15 cellular contexts compared by ENCODE assay signal in the genomic region with DNA sequence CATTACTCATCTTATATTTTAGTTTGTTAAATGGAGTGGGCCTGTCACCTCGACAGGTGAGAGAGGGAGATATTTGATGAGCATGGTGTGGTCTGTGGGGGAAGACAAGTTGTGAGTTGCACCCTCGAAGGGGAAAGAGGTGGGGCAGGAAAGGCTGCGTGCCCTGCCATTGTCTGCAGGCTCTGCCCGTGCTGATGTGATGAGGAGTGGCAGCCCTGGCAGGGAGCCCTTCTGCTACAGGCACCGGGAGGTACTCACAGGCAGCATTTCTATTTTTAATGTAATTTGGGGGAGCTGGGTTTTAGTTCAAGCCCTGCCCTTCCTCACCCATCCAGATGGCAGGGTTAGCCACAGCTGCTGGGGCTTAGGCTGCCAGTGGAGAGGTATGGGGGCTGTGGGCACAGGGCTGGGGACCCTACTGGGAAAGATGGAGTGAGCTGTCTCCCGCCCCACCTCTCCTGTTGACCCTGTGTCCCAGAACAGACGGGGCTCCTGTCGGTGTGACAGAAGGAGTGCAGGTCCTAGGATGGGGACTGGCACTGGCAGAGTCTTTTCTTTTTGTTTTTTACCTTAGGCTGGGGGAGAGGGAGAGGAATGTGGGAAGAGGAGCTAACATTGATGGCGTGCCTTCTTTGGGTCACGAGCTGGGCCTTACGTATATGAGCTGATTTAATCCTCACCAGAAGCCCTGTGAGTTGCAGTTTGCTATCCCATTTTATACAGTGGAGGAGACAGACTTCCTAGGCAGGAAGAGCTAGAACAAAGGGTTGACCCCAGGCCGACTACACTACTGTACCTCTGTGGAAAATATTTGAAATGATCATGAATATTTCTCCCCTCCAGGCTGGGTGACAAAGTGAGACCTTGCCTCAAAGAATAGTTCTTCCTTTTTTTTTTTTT. TPM values are rescaled to one million over a fixed set of nuclear protein-coding genes. Genes with fewer than 3 reads are reported as not detected.
A peak's percentile ranks its signal among the peaks of the same experiment; 100 is the strongest.
DNase-seq lines count a peak whose midpoint lies in the region; ATAC-seq and TF ChIP-seq lines count a peak whose summit lies in the region.
"Had no signal": no experiment of that assay in that cellular context is flagged by ENCODE, and none has a peak within 500 bp of the region (broad histone marks: within the 10 kb centered on the region; RNA-seq: fewer than 3 reads in every experiment).

No MANE protein-coding gene starts in this region.

- CTCF ChIA-PET in activated CD8-positive, alpha-beta memory T cell treated with anti-CD3 and anti-CD28 coated beads, Interleukin-2, amount 10 ng/mL, durations not matched to agents 7 days and 5 days (lab: Charles Lee), result no interaction called here

- no peaks in the 10 kb centered on the region for H3K27me3 ChIP-seq in psoas muscle (ENCODE audit: insufficient read depth in 3 of 3, low read length in 2 of 3)
- no peaks in the 10 kb centered on the region for H3K27me3 ChIP-seq in colonic mucosa
- H3K27me3 ChIP-seq: hepatocyte had no signal

- no peaks in the 10 kb centered on the region for H3K27me3 Mint-ChIP-seq in brain
- no peaks in the 10 kb centered on the region for H3K27me3 Mint-ChIP-seq in activated CD8-positive, alpha-beta memory T cell treated with anti-CD3 and anti-CD28 coated beads, Interleukin-2, amount 10 ng/mL, durations not matched to agents 7 days and 5 days

- H3K4me3 Mint-ChIP-seq in brain, result no peak overlapping the region
- H3K4me3 Mint-ChIP-seq in activated CD8-positive, alpha-beta memory T cell treated with anti-CD3 and anti-CD28 coated beads, Interleukin-2, amount 10 ng/mL, durations not matched to agents 7 days and 5 days, result no peak overlapping the region

- peaks cover 0 to 60% of the 10 kb centered on the region in 2 donors for H3K36me3 ChIP-seq in psoas muscle (ENCODE audit: insufficient read depth in 1 of 2, low read depth in 1 of 2)
- no peaks in the 10 kb centered on the region for H3K36me3 ChIP-seq in colonic mucosa

- H3K27ac ChIP-seq in psoas muscle (peak overlapping the region; percentile 3), colonic mucosa (no peak overlapping the region)
- H3K27ac ChIP-seq: hepatocyte had no signal

- H3K4me1 ChIP-seq in psoas muscle (no peaks in the 10 kb centered on the region), colonic mucosa (no peaks in the 10 kb centered on the region)

- TF ChIP-seq CTCF in brain (conservative IDR thresholded peaks at IDR 0.05) (no peak), psoas muscle (IDR thresholded peaks at IDR 0.05) (no peak), colonic mucosa (IDR thresholded peaks at IDR 0.05) (no peak)

- WGBS in psoas muscle, 3 donors, result 71 to 73% (median 73%) methylated on average over 12 of the region's 12 CpGs

- ATAC-seq in psoas muscle (no peak), GM21576 (IDR thresholded peaks at IDR 0.05; ENCODE audit: unreplicated experiment) (no peak)
- no peak for ATAC-seq in activated CD8-positive, alpha-beta memory T cell treated with anti-CD3 and anti-CD28 coated beads, Interleukin-2, amount 10 ng/mL, durations not matched to agents 7 days and 5 days

- H3K4me3 ChIP-seq in psoas muscle, result no peak overlapping the region
- no peak overlapping the region for H3K4me3 ChIP-seq in colonic mucosa
- H3K4me3 ChIP-seq: hepatocyte had no signal

- H3K9ac ChIP-seq in colonic mucosa (ENCODE audit: low read depth in 2 of 2, low read length in 2 of 2), result no peak overlapping the region

- no peaks in the 10 kb centered on the region for H3K9me3 Mint-ChIP-seq in brain
- H3K9me3 Mint-ChIP-seq in activated CD8-positive, alpha-beta memory T cell treated with anti-CD3 and anti-CD28 coated beads, Interleukin-2, amount 10 ng/mL, durations not matched to agents 7 days and 5 days (ENCODE audit: low read depth), result no peaks in the 10 kb centered on the region

- H3K9me3 ChIP-seq in psoas muscle (no peaks in the 10 kb centered on the region), colonic mucosa (no peaks in the 10 kb centered on the region)

- intact Hi-C loops in cardiac septum (cut with DNase I) (no loop called here), psoas muscle (cut with DNase I) (no loop called here), colonic mucosa (cut with DNase I) (no loop called here)

- H3K27ac Mint-ChIP-seq in brain, result peak overlapping the region; percentile 66 to 81 (median 75)
- H3K27ac Mint-ChIP-seq in activated CD8-positive, alpha-beta memory T cell treated with anti-CD3 and anti-CD28 coated beads, Interleukin-2, amount 10 ng/mL, durations not matched to agents 7 days and 5 days, result no peak overlapping the region

- TF ChIP-seq POLR2A in erythroblast (IDR thresholded peaks at IDR 0.05; ENCODE audit: low read length), result no peak

- H3K36me3 Mint-ChIP-seq in brain, result peaks cover 39% of the 10 kb centered on the region
- H3K36me3 Mint-ChIP-seq in activated CD8-positive, alpha-beta memory T cell treated with anti-CD3 and anti-CD28 coated beads, Interleukin-2, amount 10 ng/mL, durations not matched to agents 7 days and 5 days, result peaks cover 4% of the 10 kb centered on the region

- peaks cover 21% of the 10 kb centered on the region for H3K4me1 Mint-ChIP-seq in brain
- H3K4me1 Mint-ChIP-seq in activated CD8-positive, alpha-beta memory T cell treated with anti-CD3 and anti-CD28 coated beads, Interleukin-2, amount 10 ng/mL, durations not matched to agents 7 days and 5 days, result no peaks in the 10 kb centered on the region

- DNase-seq in NCI-H1694 (lab: John Stamatoyannopoulos, UW), result peak; percentile 7
- DNase-seq in cardiac septum (ENCODE audit: low spot score), result peak; percentile 67
- DNase-seq in psoas muscle, result no peak
- no peak for DNase-seq in activated CD8-positive, alpha-beta memory T cell treated with anti-CD3 and anti-CD28 coated beads, Interleukin-2, amount 10 ng/mL, durations not matched to agents 7 days and 5 days
- DNase-seq in erythroblast (lab: John Stamatoyannopoulos, UW), result no peak
- no peak for DNase-seq in colonic mucosa
- DNase-seq: midbrain; NCI-H146; NCI-H510A; OCI-M1; stimulated activated CD4-positive, alpha-beta T cell treated with anti-CD3 and anti-CD28 coated beads, Interleukin-4, amount 100 ng/mL, for 1 hour; T1000 had no signal

RNA-seq across cellular contexts. Expression of a gene that starts 51.6 kb away (rescaled TPM):
- polyA plus RNA-seq in brain (ENCODE audit: insufficient read depth, low read depth, low replicate concordance) (11.6 TPM), psoas muscle (10 to 100 TPM in 1 of 3 donors, 1 to 10 TPM in 2; 2.0 to 12.4 (median 4.2) TPM)
- total RNA-seq in cardiac septum (9.9 TPM), psoas muscle (1 to 10 TPM; 3.4 to 8.1 (median 6.8) TPM), colonic mucosa (10 to 100 TPM; 12.4 to 19.2 TPM)
- total RNA-seq in activated CD8-positive, alpha-beta memory T cell treated with anti-CD3 and anti-CD28 coated beads, Interleukin-2, amount 10 ng/mL, durations not matched to agents 7 days and 5 days, result 10 to 100 TPM; 36.0 to 38.6 TPM

Comparison
In these comparisons a context has a peak if more than half of its experiments do, and no peak if none do; other contexts are left out.
1. DNase-seq: peak in NCI-H1694 (single experiment) and cardiac septum (single experiment); none in psoas muscle (0 of 2), activated CD8-positive, alpha-beta memory T cell treated with anti-CD3 and anti-CD28 coated beads, Interleukin-2, amount 10 ng/mL, durations not matched to agents 7 days and 5 days (single experiment), erythroblast (0 of 2) and colonic mucosa (single experiment).